ENCODE assay signal across 10 cellular contexts in the genomic region with DNA sequence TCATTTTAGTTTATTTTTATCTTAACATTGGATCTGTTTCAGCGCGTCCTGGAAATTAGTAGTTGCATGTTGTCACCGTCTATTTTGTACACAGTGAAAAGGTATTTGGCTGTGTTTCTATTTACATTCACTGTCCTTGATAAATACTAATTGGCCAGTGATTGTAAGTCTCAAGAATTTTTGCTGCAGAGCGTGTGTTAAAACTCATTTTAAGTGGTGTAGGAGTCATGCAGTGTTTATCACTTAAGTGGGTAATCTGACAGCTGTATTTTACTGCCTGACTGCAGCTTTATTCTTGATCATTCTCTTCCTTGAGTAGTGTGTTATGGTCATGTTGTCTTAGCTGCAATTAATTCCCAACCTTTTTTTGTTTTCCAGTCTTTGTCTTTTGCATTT. TPM values are rescaled to one million over a fixed set of nuclear protein-coding genes. Genes with fewer than 3 reads are reported as not detected.
DNase-seq lines count a peak whose midpoint lies in the region; TF ChIP-seq lines count a peak whose summit lies in the region.
"Had no signal": no experiment of that assay in that cellular context is flagged by ENCODE, and none has a peak within 500 bp of the region (broad histone marks: within the 10 kb centered on the region; RNA-seq: fewer than 3 reads in every experiment).

No MANE protein-coding gene starts in this region.

- DNase-seq in breast epithelium (ENCODE audit: low spot score in 2 of 2) (no peak), MCF 10A (ENCODE audit: unreplicated experiment) (no peak), amniotic epithelial cell (ENCODE audit: low read depth) (peak; percentile 48), vagina (ENCODE audit: extremely low spot score in 2 of 2) (no peak), caudate nucleus (lab: John Stamatoyannopoulos, UW) (no peak), cortex of kidney (lab: John Stamatoyannopoulos, UW) (no peak), SIG-M5 treated with dmso at 0.1 percent for 504 hours (lab: John Stamatoyannopoulos, UW; ENCODE audit: unreplicated experiment) (no peak)
- DNase-seq: H7, T-helper 2 cell had no signal

- TF ChIP-seq CTCF in breast epithelium (IDR thresholded peaks at IDR 0.05): no peak
- TF ChIP-seq CTCF in MCF 10A (IDR thresholded peaks at IDR 0.05; ENCODE audit: unreplicated experiment): no peak
- no peak for TF ChIP-seq CTCF in vagina (IDR thresholded peaks at IDR 0.05)

- BruUV-seq in MCF 10A (replicated peaks; lab: Mats Ljungman, UMichigan): no TSS peak

- 60 to 90% methylated on average over 1 to 4 of the region's 4 CpGs for WGBS in mesodermal cell (ENCODE audit: insufficient coverage in 2 of 2), 2 experiments

- H3K36me3 ChIP-seq in breast epithelium (no peaks in the 10 kb centered on the region), mesodermal cell (ENCODE audit: control insufficient read depth, insufficient read depth, low read length) (no peaks in the 10 kb centered on the region), vagina (no peaks in the 10 kb centered on the region)

- H3K27ac Mint-ChIP-seq in MCF 10A (ENCODE audit: low read depth, unreplicated experiment): no peak overlapping the region

- no peaks in the 10 kb centered on the region for H3K36me3 Mint-ChIP-seq in MCF 10A (ENCODE audit: insufficient read depth, unreplicated experiment)

- peak overlapping the region in 2 of 3 donors; percentile 12 to 44 for H3K4me3 ChIP-seq in breast epithelium
- no peak overlapping the region for H3K4me3 ChIP-seq in mesodermal cell (ENCODE audit: extremely low read depth, insufficient read depth, low read length, poor library complexity, severe bottlenecking)
- H3K4me3 ChIP-seq in vagina: no peak overlapping the region

- H3K27me3 ChIP-seq in breast epithelium (no peaks in the 10 kb centered on the region), vagina (no peaks in the 10 kb centered on the region)

- no peaks in the 10 kb centered on the region for H3K4me1 ChIP-seq in breast epithelium
- peaks cover 12% of the 10 kb centered on the region for H3K4me1 ChIP-seq in mesodermal cell (ENCODE audit: control insufficient read depth, insufficient read depth, low read length, poor library complexity, severe bottlenecking)
- peaks cover 26% of the 10 kb centered on the region for H3K4me1 ChIP-seq in vagina

- no peaks in the 10 kb centered on the region for H3K27me3 Mint-ChIP-seq in MCF 10A (ENCODE audit: insufficient read depth, unreplicated experiment)

- CTCF ChIA-PET in MCF 10A (lab: Yijun Ruan, JAX): interaction anchor here (0.6 to 1.0 kb wide), 4 partner anchors 25 to 854 kb away, joined by 3 to 6 read pairs (median 3); no protein-coding TSS in a partner anchor

- H3K4me3 Mint-ChIP-seq in MCF 10A (ENCODE audit: unreplicated experiment): no peak overlapping the region

- POLR2A ChIA-PET in MCF 10A (lab: Yijun Ruan, JAX): no interaction called here

- TF ChIP-seq POLR2A in breast epithelium (IDR thresholded peaks at IDR 0.05) (no peak), vagina (IDR thresholded peaks at IDR 0.05) (no peak)

- H3K9me3 ChIP-seq in breast epithelium: no peaks in the 10 kb centered on the region
- H3K9me3 ChIP-seq in mesodermal cell (ENCODE audit: control insufficient read depth, low read length): no peaks in the 10 kb centered on the region
- H3K9me3 ChIP-seq in vagina: no peaks in the 10 kb centered on the region

- peak overlapping the region; percentile 49 to 63 for H3K27ac ChIP-seq in breast epithelium
- H3K27ac ChIP-seq in mesodermal cell (ENCODE audit: low read depth, low read length, severe bottlenecking): peak overlapping the region; percentile 51
- peak overlapping the region; percentile 40 for H3K27ac ChIP-seq in vagina
- no peak overlapping the region for H3K27ac ChIP-seq in caudate nucleus (ENCODE audit: low read depth, low read length)

- intact Hi-C loops in breast epithelium (cut with DNase I; ENCODE audit: low total_unique reads) (no loop called here), MCF 10A (cut with micrococcal nuclease) (no loop called here), vagina (cut with DNase I) (loop anchor here (5.0 to 10.0 kb wide), 2 partner anchors 121 to 152 kb away; no protein-coding TSS in a partner anchor)

- H3K9me3 Mint-ChIP-seq in MCF 10A (ENCODE audit: unreplicated experiment): no peaks in the 10 kb centered on the region

- peaks cover 12% of the 10 kb centered on the region for H3K4me1 Mint-ChIP-seq in MCF 10A (ENCODE audit: insufficient read depth, unreplicated experiment)

RNA-seq across cellular contexts. Expression of gene GUCY1A1, which starts 9.8 kb away (rescaled TPM):
- total RNA-seq in breast epithelium: 10 to 100 TPM in 2 of 3 donors, 1 to 10 TPM in 1; 8.2 to 75.8 (median 57.0) TPM
- total RNA-seq in MCF 10A (2022): 0.34 TPM in 1 of 2 replicates, not detected in the other
- 12.1 TPM for polyA plus RNA-seq in mesodermal cell (2013, experiment 1 of 2)
- polyA plus RNA-seq in mesodermal cell (2013, experiment 2 of 2): 16.5 TPM
- total RNA-seq in vagina: 21.6 TPM

Comparison
In these comparisons a context has a peak if more than half of its experiments do, and no peak if none do; other contexts are left out.
1. H3K4me3 ChIP-seq: peak in breast epithelium (2 of 3); none in mesodermal cell (single experiment) and vagina (0 of 2).